In the genomic region with DNA sequence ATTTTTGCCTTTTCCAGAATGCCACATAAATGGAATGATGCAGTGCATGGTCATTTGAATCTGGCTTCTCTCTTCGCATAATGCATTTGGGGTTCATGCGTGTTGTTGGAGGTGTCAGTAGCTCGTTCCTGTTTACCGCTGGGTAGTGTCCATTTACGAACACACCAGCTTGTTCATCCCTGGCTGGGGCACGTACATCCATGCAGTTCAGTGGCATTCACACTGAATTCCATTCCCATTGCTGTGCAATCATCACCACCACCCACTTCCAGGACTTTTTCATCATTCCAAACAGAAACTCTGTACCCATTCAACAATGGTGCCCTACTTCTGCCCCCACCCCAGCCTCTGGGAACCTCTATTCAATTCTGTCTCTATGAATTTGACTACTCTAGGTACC, we compare ENCODE assay signal across 14 cellular contexts. TPM values are rescaled to one million over a fixed set of nuclear protein-coding genes. Genes with fewer than 3 reads are reported as not detected.
"Had no signal": no experiment of that assay in that cellular context is flagged by ENCODE, and none has a peak within 500 bp of the region (broad histone marks: within the 10 kb centered on the region; RNA-seq: fewer than 3 reads in every experiment).

No MANE protein-coding gene starts in this region.

- H3K4me3 ChIP-seq: colonic mucosa, skin epidermis, tibial nerve had no signal

- H3K4me1 ChIP-seq: colonic mucosa, parathyroid adenoma had no signal

- H3K27ac Mint-ChIP-seq: mesothelial cell of epicardium had no signal

- H3K36me3 ChIP-seq: colonic mucosa, tibial nerve had no signal

- H3K9ac ChIP-seq: parathyroid adenoma had no signal

- ATAC-seq: activated CD4-positive, CD25-positive, alpha-beta regulatory T cell treated with anti-CD3 and anti-CD28 coated beads, Interleukin-2, amount 50 U/mL, for 24 hours had no signal

- H3K4me1 Mint-ChIP-seq: neural crest cell had no signal

- H3K27ac ChIP-seq: colonic mucosa, parathyroid adenoma, skin epidermis, tibial nerve had no signal

- H3K9me3 ChIP-seq: colonic mucosa, tibial nerve had no signal

- H3K9me3 Mint-ChIP-seq: mesothelial cell of epicardium, neural crest cell had no signal

- H3K27me3 ChIP-seq: colonic mucosa, tibial nerve had no signal

- H3K4me3 Mint-ChIP-seq: mesothelial cell of epicardium, neural crest cell had no signal

- DNase-seq: activated naive CD4-positive, alpha-beta T cell treated with anti-CD3 and anti-CD28 coated beads, Interleukin-2, amount 50 U/mL, for 16 hours; activated T-cell treated with anti-CD3 and anti-CD28 coated beads, Interleukin-2, amount 50 U/mL, for 1 hour; colonic mucosa; effector CD8-positive, alpha-beta T cell; hippocampal formation; T-helper 2 cell had no signal

- H3K79me2 ChIP-seq: parathyroid adenoma had no signal

- H2AFZ ChIP-seq: parathyroid adenoma had no signal

- H3K36me3 Mint-ChIP-seq: mesothelial cell of epicardium had no signal

RNA-seq across cellular contexts. Expression of a gene that starts 14.7 kb away (rescaled TPM):
- total RNA-seq: colonic mucosa, mesothelial cell of epicardium, myocyte, neural crest cell, renal cortical epithelial cell had no signal
